In genomic region chr2:185208261-185208660, GRCh38 we compare ENCODE assay signal across 9 cellular contexts.
A peak's percentile ranks its signal among the peaks of the same experiment; 100 is the strongest.
DNase-seq lines count a peak whose midpoint lies in the region; TF ChIP-seq lines count a peak whose summit lies in the region.
"Had no signal": no experiment of that assay in that cellular context is flagged by ENCODE, and none has a peak within 500 bp of the region (broad histone marks: within the 10 kb centered on the region; RNA-seq: fewer than 3 reads in every experiment).

No MANE protein-coding gene starts in this region.

- no peak overlapping the region for H2AFZ ChIP-seq in Loucy (ENCODE audit: low read length)

- H3K9me3 ChIP-seq in Loucy (ENCODE audit: insufficient read depth, low read depth, low read length) (no peaks in the 10 kb centered on the region), WERI-Rb-1 (ENCODE audit: severe bottlenecking) (no peaks in the 10 kb centered on the region)

- no peak overlapping the region for H3K4me2 ChIP-seq in Loucy (ENCODE audit: low read depth, low read length, poor library complexity, severe bottlenecking)

- no peaks in the 10 kb centered on the region for H3F3A ChIP-seq in Loucy (ENCODE audit: low read depth)

- H3K4me1 ChIP-seq in Loucy (ENCODE audit: insufficient read depth, low read length, poor library complexity, severe bottlenecking) = no peaks in the 10 kb centered on the region

- H3K27me3 ChIP-seq in Loucy (ENCODE audit: insufficient read depth, low read length, poor library complexity, severe bottlenecking) = no peaks in the 10 kb centered on the region
- no peaks in the 10 kb centered on the region for H3K27me3 ChIP-seq in WERI-Rb-1 (ENCODE audit: insufficient read depth, low read depth, severe bottlenecking)

- no peaks in the 10 kb centered on the region for H3K36me3 ChIP-seq in Loucy (ENCODE audit: insufficient read depth, low read length)
- no peaks in the 10 kb centered on the region for H3K36me3 ChIP-seq in WERI-Rb-1

- TF ChIP-seq CTCF in GM12875 (IDR thresholded peaks at IDR 0.05; ENCODE audit: borderline replicate concordance, insufficient read depth, low read depth, low read length) = peak; percentile 34; the same call in 1 of the 2 replicates
- TF ChIP-seq CTCF in Loucy (conservative IDR thresholded peaks at IDR 0.05; ENCODE audit: low read length) = peak; percentile 52
- TF ChIP-seq CTCF in WERI-Rb-1 (IDR thresholded peaks at IDR 0.05; ENCODE audit: low read depth, low read length) = peak; percentile 83

- H3K4me3 ChIP-seq in GM12875 (ENCODE audit: low read depth, low read length) (no peak overlapping the region), Loucy (ENCODE audit: low read length, poor library complexity, severe bottlenecking) (no peak overlapping the region), WERI-Rb-1 (ENCODE audit: low read depth, low read length) (no peak overlapping the region)

- no peaks in the 10 kb centered on the region for H4K20me1 ChIP-seq in Loucy (ENCODE audit: insufficient read depth, low read length, poor library complexity, severe bottlenecking)

- DNase-seq in WERI-Rb-1 = peak; percentile 67
- peak; percentile 2 for DNase-seq in midbrain (lab: John Stamatoyannopoulos, UW)
- DNase-seq in AG20443 (ENCODE audit: low spot score) = no peak
- DNase-seq in activated effector memory CD4-positive, alpha-beta T cell treated with Interleukin-2 at 50 U/mL for 16 hours = no peak
- no peak for DNase-seq in NCI-H2196 (lab: John Stamatoyannopoulos, UW; ENCODE audit: unreplicated experiment)
- no peak for DNase-seq in effector CD4-positive, alpha-beta T cell

- H3K9ac ChIP-seq in Loucy (ENCODE audit: low read depth, low read length, poor library complexity, severe bottlenecking) = no peak overlapping the region

- H3K27ac ChIP-seq in WERI-Rb-1 = no peak overlapping the region
- H3K27ac ChIP-seq: HL-60 had no signal

- no peaks in the 10 kb centered on the region for H3K9me2 ChIP-seq in Loucy (replicated peaks; ENCODE audit: low read depth, low read length)

- no peaks in the 10 kb centered on the region for H3K79me2 ChIP-seq in Loucy (ENCODE audit: insufficient read depth, low read length)

Comparison
In these comparisons a context has a peak if more than half of its experiments do, and no peak if none do; other contexts are left out.
1. DNase-seq: peak in WERI-Rb-1 (single experiment) and midbrain (single experiment); none in AG20443 (single experiment), activated effector memory CD4-positive, alpha-beta T cell treated with Interleukin-2 at 50 U/mL for 16 hours (single experiment), NCI-H2196 (single experiment) and effector CD4-positive, alpha-beta T cell (single experiment).
2. Peak in every context shown above with its lines, with median percentiles within 50 percentile points of each other: CTCF ChIP-seq.